Comparison of ENCODE assay signal across 11 cellular contexts in genomic region chr7:74043523-74043951, GRCh38. TPM values are rescaled to one million over a fixed set of nuclear protein-coding genes. Genes with fewer than 3 reads are reported as not detected.
DNase-seq lines count a peak whose midpoint lies in the region; ATAC-seq and TF ChIP-seq lines count a peak whose summit lies in the region.
"Had no signal": no experiment of that assay in that cellular context is flagged by ENCODE, and none has a peak within 500 bp of the region (broad histone marks: within the 10 kb centered on the region; RNA-seq: fewer than 3 reads in every experiment).

No MANE protein-coding gene starts in this region.

- H3K9ac ChIP-seq in BLaER1, result no peak overlapping the region

- H3K36me3 Mint-ChIP-seq in neural crest cell (ENCODE audit: low read depth), result no peaks in the 10 kb centered on the region
- no peaks in the 10 kb centered on the region for H3K36me3 Mint-ChIP-seq in activated T-helper 2 cell treated with anti-CD3 and anti-CD28 coated beads, Interferon-gamma antibody, Interleukin-2, Interleukin-4, amounts not matched to agents 10 μg/mL and 5 μg/mL and 100 μg/mL, durations not matched to agents 14 hours and 24 hours and 36 hours (ENCODE audit: low read depth)

- no peak overlapping the region for H3K27ac Mint-ChIP-seq in neural crest cell (ENCODE audit: unreplicated experiment)
- H3K27ac Mint-ChIP-seq in activated T-helper 2 cell treated with anti-CD3 and anti-CD28 coated beads, Interferon-gamma antibody, Interleukin-2, Interleukin-4, amounts not matched to agents 10 μg/mL and 5 μg/mL and 100 μg/mL, durations not matched to agents 14 hours and 24 hours and 36 hours, result no peak overlapping the region
- H3K27ac Mint-ChIP-seq: CD4-positive, alpha-beta T cell had no signal

- H3K4me3 ChIP-seq in BLaER1 (no peak overlapping the region), choroid plexus epithelial cell (ENCODE audit: low read depth, low read length) (no peak overlapping the region)
- H3K4me3 ChIP-seq: colonic mucosa had no signal

- H3K4me1 Mint-ChIP-seq in neural crest cell, result peaks cover 5% of the 10 kb centered on the region
- no peaks in the 10 kb centered on the region for H3K4me1 Mint-ChIP-seq in activated T-helper 2 cell treated with anti-CD3 and anti-CD28 coated beads, Interferon-gamma antibody, Interleukin-2, Interleukin-4, amounts not matched to agents 10 μg/mL and 5 μg/mL and 100 μg/mL, durations not matched to agents 14 hours and 24 hours and 36 hours (ENCODE audit: low read depth)

- DNase-seq in NCI-H146 (lab: John Stamatoyannopoulos, UW) (peak; percentile 95), choroid plexus epithelial cell (ENCODE audit: low read depth) (peak; percentile 68), neural crest cell (ENCODE audit: low read depth, low spot score) (no peak), iPS-NIHi7 (ENCODE audit: extremely low spot score) (no peak), HEK293T (ENCODE audit: extremely low spot score) (no peak)
- DNase-seq in activated T-helper 2 cell treated with anti-CD3 and anti-CD28 coated beads, Interferon-gamma antibody, Interleukin-2, Interleukin-4, amounts not matched to agents 10 μg/mL and 5 μg/mL and 100 μg/mL, durations not matched to agents 14 hours and 24 hours and 36 hours (ENCODE audit: low spot score), result no peak
- DNase-seq: CD4-positive, alpha-beta T cell; colonic mucosa; NCI-H1436 treated with DMSO at 0.1 percent for 48 hours had no signal

- no peaks in the 10 kb centered on the region for H3K9me3 ChIP-seq in BLaER1
- H3K9me3 ChIP-seq: colonic mucosa had no signal

- POLR2A ChIA-PET in HEK293T (lab: Yijun Ruan, JAX), result no interaction called here

- H4K20me1 ChIP-seq in BLaER1, result no peaks in the 10 kb centered on the region

- CTCF ChIA-PET in HEK293T (lab: Yijun Ruan, JAX), result interaction anchor here (0.6 to 0.7 kb wide), 2 partner anchors 10 to 17 kb away, joined by 3 read pairs; no protein-coding TSS in a partner anchor

- no peak overlapping the region for H3K27ac ChIP-seq in BLaER1
- H3K27ac ChIP-seq: colonic mucosa had no signal

- H3K27me3 Mint-ChIP-seq in neural crest cell (ENCODE audit: low read depth), result peaks cover 9% of the 10 kb centered on the region
- no peaks in the 10 kb centered on the region for H3K27me3 Mint-ChIP-seq in activated T-helper 2 cell treated with anti-CD3 and anti-CD28 coated beads, Interferon-gamma antibody, Interleukin-2, Interleukin-4, amounts not matched to agents 10 μg/mL and 5 μg/mL and 100 μg/mL, durations not matched to agents 14 hours and 24 hours and 36 hours (ENCODE audit: low read depth)

- intact Hi-C loops in activated T-helper 2 cell treated with anti-CD3 and anti-CD28 coated beads, Interferon-gamma antibody, Interleukin-2, Interleukin-4, amounts not matched to agents 10 μg/mL and 5 μg/mL and 100 μg/mL, durations not matched to agents 14 hours and 24 hours and 36 hours (cut with micrococcal nuclease), result no loop called here

- no peaks in the 10 kb centered on the region for H3K9me3 Mint-ChIP-seq in neural crest cell
- no peaks in the 10 kb centered on the region for H3K9me3 Mint-ChIP-seq in activated T-helper 2 cell treated with anti-CD3 and anti-CD28 coated beads, Interferon-gamma antibody, Interleukin-2, Interleukin-4, amounts not matched to agents 10 μg/mL and 5 μg/mL and 100 μg/mL, durations not matched to agents 14 hours and 24 hours and 36 hours
- H3K9me3 Mint-ChIP-seq: CD4-positive, alpha-beta T cell had no signal

- H3K4me3 Mint-ChIP-seq in neural crest cell, result peak overlapping the region; percentile 31
- no peak overlapping the region for H3K4me3 Mint-ChIP-seq in activated T-helper 2 cell treated with anti-CD3 and anti-CD28 coated beads, Interferon-gamma antibody, Interleukin-2, Interleukin-4, amounts not matched to agents 10 μg/mL and 5 μg/mL and 100 μg/mL, durations not matched to agents 14 hours and 24 hours and 36 hours (ENCODE audit: low read depth)
- H3K4me3 Mint-ChIP-seq: CD4-positive, alpha-beta T cell had no signal

- no peaks in the 10 kb centered on the region for H3K27me3 ChIP-seq in BLaER1
- H3K27me3 ChIP-seq: colonic mucosa had no signal

- no peak for TF ChIP-seq CTCF in choroid plexus epithelial cell (conservative IDR thresholded peaks at IDR 0.05; ENCODE audit: low read depth, low read length)
- TF ChIP-seq CTCF in neural crest cell (conservative IDR thresholded peaks at IDR 0.05), result no peak

- peaks cover 32% of the 10 kb centered on the region for H3K4me1 ChIP-seq in BLaER1
- H3K4me1 ChIP-seq: colonic mucosa had no signal

- H3K4me2 ChIP-seq in BLaER1, result peak overlapping the region; percentile 13; the same call in 1 of the 2 replicates

- no peak for ATAC-seq in HG02588 (IDR thresholded peaks at IDR 0.05; ENCODE audit: unreplicated experiment)

- no peaks in the 10 kb centered on the region for H3K36me3 ChIP-seq in BLaER1
- H3K36me3 ChIP-seq: colonic mucosa had no signal

TF ChIP-seq in HEK293T, 16 proteins besides CTCF, POLR2A, EP300 and RAD21:
- no peak for TF ChIP-seq NFRKB (IDR thresholded peaks at IDR 0.05)
- no peak for TF ChIP-seq ARNT (IDR thresholded peaks at IDR 0.05)

RNA-seq across cellular contexts. Expression of gene ELN, which starts 15.6 kb away (rescaled TPM):
- total RNA-seq in neural crest cell, result 0.41 and 1.0 TPM in 2 replicates
- not detected in 2 replicates for total RNA-seq in activated T-helper 2 cell treated with anti-CD3 and anti-CD28 coated beads, Interferon-gamma antibody, Interleukin-2, Interleukin-4, amounts not matched to agents 10 μg/mL and 5 μg/mL and 100 μg/mL, durations not matched to agents 14 hours and 24 hours and 36 hours
- total RNA-seq: CD4-positive, alpha-beta T cell had no signal

RNA-seq across cellular contexts. Expression of gene LIMK1, which starts 40.1 kb away (rescaled TPM):
- 80.4 and 82.1 TPM in 2 replicates for total RNA-seq in neural crest cell
- total RNA-seq in activated T-helper 2 cell treated with anti-CD3 and anti-CD28 coated beads, Interferon-gamma antibody, Interleukin-2, Interleukin-4, amounts not matched to agents 10 μg/mL and 5 μg/mL and 100 μg/mL, durations not matched to agents 14 hours and 24 hours and 36 hours, result 29.6 and 34.4 TPM in 2 replicates

Comparison
In these comparisons a context has a peak if more than half of its experiments do, and no peak if none do; other contexts are left out.
1. DNase-seq: peak in NCI-H146 (single experiment) and choroid plexus epithelial cell (single experiment); none in neural crest cell (single experiment), iPS-NIHi7 (single experiment), HEK293T (single experiment) and activated T-helper 2 cell treated with anti-CD3 and anti-CD28 coated beads, Interferon-gamma antibody, Interleukin-2, Interleukin-4, amounts not matched to agents 10 μg/mL and 5 μg/mL and 100 μg/mL, durations not matched to agents 14 hours and 24 hours and 36 hours (single experiment).